In genomic region chr15:65824941-65825544, GRCh38 we compare ENCODE assay signal across 13 cellular contexts. TPM values are rescaled to one million over a fixed set of nuclear protein-coding genes. Genes with fewer than 3 reads are reported as not detected.
DNase-seq lines count a peak whose midpoint lies in the region; TF ChIP-seq lines count a peak whose summit lies in the region.
"Had no signal": no experiment of that assay in that cellular context is flagged by ENCODE, and none has a peak within 500 bp of the region (broad histone marks: within the 10 kb centered on the region; RNA-seq: fewer than 3 reads in every experiment).

No MANE protein-coding gene starts in this region.

- 54 to 67% (median 61%) methylated on average over 5 of the region's 5 CpGs for WGBS in adrenal gland, 4 donors
- WGBS in thyroid gland, 2 donors, result 54 to 58% methylated on average over 5 of the region's 5 CpGs

- no peaks in the 10 kb centered on the region; the same call in 1 of the 2 replicates for H3K27me3 Mint-ChIP-seq in HFFc6 (ENCODE audit: insufficient read depth)
- H3K27me3 Mint-ChIP-seq: activated CD4-positive, alpha-beta memory T cell treated with anti-CD3 and anti-CD28 coated beads for 36 hours; progenitor cell of endocrine pancreas had no signal

- H3K9me3 Mint-ChIP-seq in HFFc6, result no peaks in the 10 kb centered on the region
- H3K9me3 Mint-ChIP-seq: activated CD4-positive, alpha-beta memory T cell treated with anti-CD3 and anti-CD28 coated beads for 36 hours had no signal

- H3K4me1 ChIP-seq in adrenal gland (replicated peaks in 1 of 2) (peaks cover 0 to 24% of the 10 kb centered on the region in 2 donors), thyroid gland (peaks cover 0 to 26% of the 10 kb centered on the region in 2 donors)

- H3K27ac Mint-ChIP-seq in HFFc6, result no peak overlapping the region
- H3K27ac Mint-ChIP-seq: activated CD4-positive, alpha-beta memory T cell treated with anti-CD3 and anti-CD28 coated beads for 36 hours had no signal

- in situ Hi-C loops in G401 (cut with HindIII; ENCODE audit: low sequenced_read_pairs), result no loop called here

- no peak overlapping the region for H3K4me3 Mint-ChIP-seq in HFFc6
- H3K4me3 Mint-ChIP-seq: activated CD4-positive, alpha-beta memory T cell treated with anti-CD3 and anti-CD28 coated beads for 36 hours had no signal

- intact Hi-C loops in adrenal gland (cut with DNase I), result no loop called here
- intact Hi-C loops in thyroid gland (cut with DNase I), result loop anchor here (10.0 kb wide), 1 partner anchor 190 kb away; no protein-coding TSS in a partner anchor

- no peaks in the 10 kb centered on the region for H3K27me3 ChIP-seq in adrenal gland
- H3K27me3 ChIP-seq in thyroid gland, result no peaks in the 10 kb centered on the region
- H3K27me3 ChIP-seq: hepatocyte had no signal

- H3K4me3 ChIP-seq in adrenal gland (no peak overlapping the region), foreskin fibroblast (ENCODE audit: low read depth in 1 of 2, low read length in 2 of 2) (no peak overlapping the region), thyroid gland (replicated peaks in 1 of 3) (no peak overlapping the region)
- H3K4me3 ChIP-seq: hepatocyte had no signal

- H3K9me3 ChIP-seq in adrenal gland (replicated peaks in 1 of 3), result no peaks in the 10 kb centered on the region
- no peaks in the 10 kb centered on the region for H3K9me3 ChIP-seq in thyroid gland

- TF ChIP-seq POLR2A in adrenal gland (IDR thresholded peaks at IDR 0.05), result no peak
- TF ChIP-seq POLR2A in thyroid gland (IDR thresholded peaks at IDR 0.05), result no peak

- H3K4me1 Mint-ChIP-seq in HFFc6 (ENCODE audit: low read depth), result peaks cover 16% of the 10 kb centered on the region

- no peak for TF ChIP-seq CTCF in HFFc6 (IDR thresholded peaks at IDR 0.05)
- TF ChIP-seq CTCF in adrenal gland (IDR thresholded peaks at IDR 0.05), result no peak
- TF ChIP-seq CTCF in foreskin fibroblast (IDR thresholded peaks at IDR 0.05; ENCODE audit: low read depth, low read length), result no peak
- no peak for TF ChIP-seq CTCF in thyroid gland (IDR thresholded peaks at IDR 0.05)

- DNase-seq in HFFc6, result peak; percentile 23
- DNase-seq in adrenal gland, result peak in 6 of 7 donors; percentile 65 to 76 (median 68)
- peak; percentile 70 to 86 for DNase-seq in foreskin fibroblast
- peak; percentile 64 to 66 for DNase-seq in thyroid gland
- DNase-seq in G401 (ENCODE audit: low spot score), result no peak
- no peak for DNase-seq in pons (ENCODE audit: low spot score)
- DNase-seq in A172 (ENCODE audit: low spot score), result no peak
- DNase-seq: activated CD4-positive, alpha-beta memory T cell treated with anti-CD3 and anti-CD28 coated beads for 36 hours; activated naive CD4-positive, alpha-beta T cell; midbrain; NCI-H2029 had no signal

- no peaks in the 10 kb centered on the region for H3K36me3 Mint-ChIP-seq in HFFc6 (ENCODE audit: low read depth)
- H3K36me3 Mint-ChIP-seq: activated CD4-positive, alpha-beta memory T cell treated with anti-CD3 and anti-CD28 coated beads for 36 hours had no signal

- H3K36me3 ChIP-seq in adrenal gland (replicated peaks in 1 of 2), result no peaks in the 10 kb centered on the region
- H3K36me3 ChIP-seq in thyroid gland, result no peaks in the 10 kb centered on the region

- peak overlapping the region in 1 of 5 donors; percentile 27 for H3K27ac ChIP-seq in adrenal gland
- no peak overlapping the region for H3K27ac ChIP-seq in thyroid gland
- H3K27ac ChIP-seq: hepatocyte had no signal

RNA-seq across cellular contexts. Expression of gene DENND4A, which starts 33.0 kb away (rescaled TPM):
- 10 to 100 TPM; 15.8 to 19.4 (median 17.1) TPM for total RNA-seq in HFFc6 (2021; fragmentation: NEBNext Ultra II Directional; extraction: Animal tissue kit (Norgen Biotek cat#: 25700))
- 10 to 100 TPM; 27.8 to 51.8 (median 44.9) TPM for total RNA-seq in adrenal gland
- 10 to 100 TPM; 12.9 to 25.9 (median 13.4) TPM for polyA plus RNA-seq in adrenal gland
- total RNA-seq in thyroid gland, result 10 to 100 TPM; 37.5 to 79.9 (median 45.7) TPM
- total RNA-seq in G401 (2014; rRNA removed; shearing (Covaris generic)), result 3.8 and 12.2 TPM in 2 replicates
- 4.6 and 10.3 TPM in 2 replicates for total RNA-seq in A172 (2014; rRNA removed; shearing (Covaris generic))

RNA-seq across cellular contexts. Expression of gene RAB11A, which starts 44.2 kb away (rescaled TPM):
- total RNA-seq in HFFc6 (2021; fragmentation: NEBNext Ultra II Directional; extraction: Animal tissue kit (Norgen Biotek cat#: 25700)), result 100 to 1,000 TPM; 193 to 236 (median 223) TPM
- total RNA-seq in adrenal gland (100 to 1,000 TPM; 219 to 437 (median 356) TPM), thyroid gland (100 to 1,000 TPM; 201 to 369 (median 280) TPM)
- 100 to 1,000 TPM in 2 of 3 donors, 10 to 100 TPM in 1; 45.7 to 705 (median 167) TPM for polyA plus RNA-seq in adrenal gland
- 280 and 333 TPM in 2 replicates for total RNA-seq in G401 (2014; rRNA removed; shearing (Covaris generic))
- 271 and 277 TPM in 2 replicates for total RNA-seq in A172 (2014; rRNA removed; shearing (Covaris generic))

Comparison
In these comparisons a context has a peak if more than half of its experiments do, and no peak if none do; other contexts are left out.
1. DNase-seq: peak in HFFc6 (single experiment), adrenal gland (6 of 7), foreskin fibroblast (2 of 2) and thyroid gland (2 of 2); none in G401 (single experiment), pons (single experiment) and A172 (single experiment).